In the genomic region with DNA sequence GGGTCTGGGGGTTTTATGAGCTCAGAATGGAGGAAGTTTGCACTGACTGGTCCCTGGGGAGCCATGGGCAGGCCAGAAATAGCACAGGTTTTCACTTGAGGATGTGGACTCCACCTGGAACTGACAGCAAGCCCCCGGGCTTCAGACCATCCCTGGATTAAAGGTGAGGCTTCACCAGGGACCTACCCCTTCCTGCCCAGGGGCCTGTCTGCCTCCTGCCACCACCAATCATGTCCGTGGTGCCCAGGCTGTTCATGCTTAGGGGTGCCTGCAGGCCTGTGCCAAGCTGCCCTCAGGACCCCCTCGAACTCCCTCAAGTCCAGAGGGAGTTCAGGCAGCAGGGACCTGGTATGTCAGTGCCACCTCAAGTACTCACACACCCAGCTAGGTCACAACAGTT, we compare ENCODE assay signal across 22 cellular contexts.
DNase-seq lines count a peak whose midpoint lies in the region; ATAC-seq, FAIRE-seq and TF ChIP-seq lines count a peak whose summit lies in the region.
"Had no signal": no experiment of that assay in that cellular context is flagged by ENCODE, and none has a peak within 500 bp of the region (broad histone marks: within the 10 kb centered on the region; RNA-seq: fewer than 3 reads in every experiment).

No MANE protein-coding gene starts in this region.

- no peak overlapping the region for H3K9ac ChIP-seq in kidney (ENCODE audit: low read length in 2 of 2)
- H3K9ac ChIP-seq in neuronal stem cell (ENCODE audit: low read depth, low read length, poor library complexity) = no peak overlapping the region
- H3K9ac ChIP-seq: BLaER1, GM23248 had no signal

- H2BK120ac ChIP-seq in neuronal stem cell (ENCODE audit: low read depth, low read length) = no peak overlapping the region

- no peak for TF ChIP-seq POLR2A in NB4 (IDR thresholded peaks at IDR 0.05; ENCODE audit: extremely low read depth, insufficient read length)

- H2AFZ ChIP-seq in neuronal stem cell (ENCODE audit: low read length) = no peak overlapping the region
- H2AFZ ChIP-seq: GM23248 had no signal

- ATAC-seq in GM19452 (IDR thresholded peaks at IDR 0.05; ENCODE audit: unreplicated experiment) = no peak
- ATAC-seq: CD8-positive, alpha-beta T cell; HCT116 had no signal

- H2BK5ac ChIP-seq in neuronal stem cell (ENCODE audit: low read length) = no peak overlapping the region

- intact Hi-C loops in kidney (cut with DNase I) = no loop called here

- no peaks in the 10 kb centered on the region for H3K27me3 ChIP-seq in neuronal stem cell (ENCODE audit: control insufficient read depth in 3 of 3, insufficient read depth in 3 of 3, low read depth in 1 of 3, low read length in 3 of 3)
- H3K27me3 ChIP-seq: BLaER1 had no signal

- no peak overlapping the region for H2AK5ac ChIP-seq in neuronal stem cell (ENCODE audit: low read depth, low read length)

- H4K91ac ChIP-seq in neuronal stem cell (ENCODE audit: low read depth, low read length, poor library complexity) = no peak overlapping the region

- H2BK15ac ChIP-seq in neuronal stem cell (ENCODE audit: low read length) = no peak overlapping the region

- no peak overlapping the region for H3K4ac ChIP-seq in neuronal stem cell (ENCODE audit: low read length)

- H3K27ac ChIP-seq in kidney (ENCODE audit: low read depth in 2 of 2, low read length in 2 of 2) (no peak overlapping the region), neuronal stem cell (replicated peaks; ENCODE audit: low read length) (no peak overlapping the region)
- H3K27ac ChIP-seq: 22Rv1, BLaER1, C4-2B, GM23248 had no signal

- TF ChIP-seq CTCF in NB4 (IDR thresholded peaks at IDR 0.05; ENCODE audit: low read depth, low read length) (no peak), kidney (IDR thresholded peaks at IDR 0.05; ENCODE audit: borderline replicate concordance, extremely low read depth, insufficient read depth) (no peak), GM10266 (IDR thresholded peaks at IDR 0.05; ENCODE audit: control insufficient read depth, insufficient read depth, low read depth, missing control alignments) (no peak)

- no peak overlapping the region for H4K8ac ChIP-seq in neuronal stem cell (ENCODE audit: low read depth, low read length)

- peak overlapping the region; percentile 80 for H3K18ac ChIP-seq in neuronal stem cell (ENCODE audit: low read length)

- H3K4me2 ChIP-seq in neuronal stem cell (ENCODE audit: insufficient read depth, low read length, poor library complexity, severe bottlenecking) = no peak overlapping the region
- H3K4me2 ChIP-seq: BLaER1 had no signal

- FAIRE-seq in kidney (lab: Jason Lieb, UNC) = no peak
- FAIRE-seq: A204.1, GM12892 had no signal

- H2BK12ac ChIP-seq in neuronal stem cell (ENCODE audit: low read length) = no peak overlapping the region

- H3K9me3 ChIP-seq in kidney (ENCODE audit: control insufficient read depth in 1 of 2, low read length in 2 of 2) (no peaks in the 10 kb centered on the region), neuronal stem cell (replicated peaks in 1 of 2; ENCODE audit: control insufficient read depth in 2 of 2, insufficient read depth in 1 of 2, low read depth in 1 of 2, low read length in 2 of 2) (no peaks in the 10 kb centered on the region)
- H3K9me3 ChIP-seq: Caco-2 had no signal

- WGBS in neuronal stem cell (ENCODE audit: extremely low coverage in 2 of 2, insufficient read length in 2 of 2, insufficient replicate concordance in 1 of 2), 2 donors = no CpG with 5 or more reads among the region's 3 CpGs

- H3K4me1 ChIP-seq in kidney (ENCODE audit: control insufficient read depth in 1 of 2, insufficient read depth in 1 of 2, low read depth in 1 of 2, low read length in 2 of 2) = no peaks in the 10 kb centered on the region
- H3K4me1 ChIP-seq in neuronal stem cell (ENCODE audit: control insufficient read depth in 2 of 2, insufficient read depth in 1 of 2, low read depth in 1 of 2, low read length in 2 of 2) = no peaks in the 10 kb centered on the region
- H3K4me1 ChIP-seq: BLaER1, Caco-2 had no signal

- DNase-seq in DMS53 (lab: John Stamatoyannopoulos, UW) (peak; percentile 5), DMS53 treated with DMSO at 0.1 percent for 48 hours (lab: John Stamatoyannopoulos, UW; ENCODE audit: unreplicated experiment) (no peak), NB4 (ENCODE audit: low read depth) (peak; percentile 42), kidney (peak; percentile 59), neuronal stem cell (ENCODE audit: low spot score) (no peak), GM10266 (ENCODE audit: extremely low spot score) (no peak)
- no peak for DNase-seq in activated CD4-positive, alpha-beta T cell treated with anti-CD3 and anti-CD28 coated beads for 48 hours
- DNase-seq: Caco-2; CD4-positive, CD25-positive, alpha-beta regulatory T cell; CD8-positive, alpha-beta T cell; DMS153; DMS79 treated with DMSO at 0.1 percent for 48 hours; GF-D8; GM23248; H9 had no signal

- H3K4me3 ChIP-seq in NB4 (ENCODE audit: low read depth, low read length) = no peak overlapping the region
- no peak overlapping the region for H3K4me3 ChIP-seq in kidney (ENCODE audit: low read length in 2 of 2)
- H3K4me3 ChIP-seq in neuronal stem cell (ENCODE audit: low read length in 2 of 2) = no peak overlapping the region
- H3K4me3 ChIP-seq: BLaER1, GM23248 had no signal

- H3K36me3 ChIP-seq in kidney (ENCODE audit: control insufficient read depth in 1 of 2, insufficient read depth in 2 of 2, low read length in 2 of 2) (no peaks in the 10 kb centered on the region), neuronal stem cell (replicated peaks in 1 of 2; ENCODE audit: control insufficient read depth in 2 of 2, insufficient read depth in 2 of 2, low read length in 2 of 2) (no peaks in the 10 kb centered on the region)
- H3K36me3 ChIP-seq: BLaER1 had no signal

- H3K14ac ChIP-seq in neuronal stem cell (ENCODE audit: low read length) = no peak overlapping the region

- no peaks in the 10 kb centered on the region for H3K79me1 ChIP-seq in neuronal stem cell (ENCODE audit: low read depth, low read length)

- H3K23ac ChIP-seq in neuronal stem cell (ENCODE audit: low read depth, low read length, poor library complexity) = no peak overlapping the region

Comparison
In these comparisons a context has a peak if more than half of its experiments do, and no peak if none do; other contexts are left out.
1. DNase-seq: peak in DMS53 (single experiment), NB4 (single experiment) and kidney (single experiment); none in DMS53 treated with DMSO at 0.1 percent for 48 hours (single experiment), neuronal stem cell (single experiment), GM10266 (single experiment) and activated CD4-positive, alpha-beta T cell treated with anti-CD3 and anti-CD28 coated beads for 48 hours (single experiment).